1 cellular context compared by ENCODE assay signal in genomic region chr12:51905507-51906438, GRCh38.
TF ChIP-seq lines count a peak whose summit lies in the region.

No MANE protein-coding gene starts in this region.

TF ChIP-seq in K562, 482 proteins besides CTCF, POLR2A, EP300 and RAD21 (continued from another document and continues in another):
- TF ChIP-seq MCM2 (IDR thresholded peaks at IDR 0.05; ENCODE audit: low read depth) (no peak), HDGF (IDR thresholded peaks at IDR 0.05) (no peak), PYGO2 (tag; IDR thresholded peaks at IDR 0.05) (no peak), KLF16 (IDR thresholded peaks at IDR 0.05) (peak; percentile 69; the same call in 1 of the 2 replicates), AFF1 (IDR thresholded peaks at IDR 0.05; ENCODE audit: low read depth in 1 of 2, partially characterized antibody in 2 of 2) (peak in 1 of 2 experiments; percentile 54), NFIX (CRISPR knock-in tag; IDR thresholded peaks at IDR 0.05; ENCODE audit: low read depth) (no peak), ZNF224 (CRISPR knock-in tag; IDR thresholded peaks at IDR 0.05) (no peak), NR2F6 (CRISPR knock-in tag; IDR thresholded peaks at IDR 0.05) (no peak), SIN3A (IDR thresholded peaks at IDR 0.05; ENCODE audit: borderline replicate concordance in 2 of 2, control insufficient read depth in 1 of 2, low read depth in 2 of 2, low read length in 2 of 2) (no peak), ZNF121 (CRISPR knock-in tag; conservative IDR thresholded peaks at IDR 0.05) (no peak), PRPF4 (IDR thresholded peaks at IDR 0.05; ENCODE audit: insufficient read depth, low read depth, low read length, poor library complexity, severe bottlenecking) (no peak), ZNF696 (CRISPR knock-in tag; conservative IDR thresholded peaks at IDR 0.05) (no peak), CREB5 (CRISPR knock-in tag; IDR thresholded peaks at IDR 0.05) (no peak), NR0B1 (IDR thresholded peaks at IDR 0.05; ENCODE audit: partially characterized antibody) (no peak), ZNF589 (CRISPR knock-in tag; IDR thresholded peaks at IDR 0.05; ENCODE audit: low read depth) (no peak; the same call in 1 of the 2 replicates), ZNF785 (CRISPR knock-in tag; IDR thresholded peaks at IDR 0.05) (no peak), FOXM1 (IDR thresholded peaks at IDR 0.05; ENCODE audit: low read depth) (no peak), FOXM1 (CRISPR knock-in tag; IDR thresholded peaks at IDR 0.05; ENCODE audit: low read depth) (no peak), ERF (CRISPR knock-in tag; IDR thresholded peaks at IDR 0.05) (no peak), CREB3L1 (IDR thresholded peaks at IDR 0.05; ENCODE audit: borderline replicate concordance, low read depth) (no peak; the same call in 1 of the 2 replicates), ZNF41 (CRISPR knock-in tag; conservative IDR thresholded peaks at IDR 0.05) (no peak), CEBPZ (IDR thresholded peaks at IDR 0.05; ENCODE audit: borderline replicate concordance, low read depth, low read length) (no peak), NCOA6 (IDR thresholded peaks at IDR 0.05) (no peak), PRDM10 (IDR thresholded peaks at IDR 0.05; ENCODE audit: partially characterized antibody) (peak; percentile 9), GATA2 (CRISPR knock-in tag; IDR thresholded peaks at IDR 0.05) (no peak), ZBTB7A (IDR thresholded peaks at IDR 0.05; ENCODE audit: borderline replicate concordance, control insufficient read depth, low read depth, low read length) (peak; percentile 82; the same call in 1 of the 2 replicates), GABPA (tag; conservative IDR thresholded peaks at IDR 0.05; ENCODE audit: low read depth) (peak; percentile 77), TBL1XR1 (IDR thresholded peaks at IDR 0.05; ENCODE audit: low read length in 2 of 2) (peak; percentile 87 to 91; a peak in 3 of 4 replicates), TAF7 (tag; IDR thresholded peaks at IDR 0.05) (no peak), CBX2 (IDR thresholded peaks at IDR 0.05; ENCODE audit: insufficient read depth, low read length, poor library complexity, severe bottlenecking) (no peak), RBBP5 (IDR thresholded peaks at IDR 0.05; ENCODE audit: borderline replicate concordance, insufficient read depth, low read length, poor library complexity, severe bottlenecking) (no peak), NFE2 (IDR thresholded peaks at IDR 0.05; ENCODE audit: low read depth) (peak; percentile 42; the same call in 1 of the 2 replicates), PTTG1 (tag; IDR thresholded peaks at IDR 0.05; ENCODE audit: low read depth) (no peak), BACH1 (tag; IDR thresholded peaks at IDR 0.05) (no peak), NCOA1 (IDR thresholded peaks at IDR 0.05; ENCODE audit: low read depth) (no peak; the same call in 1 of the 2 replicates), ZNF23 (CRISPR knock-in tag; IDR thresholded peaks at IDR 0.05) (no peak), IRF2 (CRISPR knock-in tag; IDR thresholded peaks at IDR 0.05) (no peak), CBFA2T2 (conservative IDR thresholded peaks at IDR 0.05) (peak; percentile 78), ZFX (CRISPR knock-in tag; IDR thresholded peaks at IDR 0.05) (peak; percentile 69), CC2D1A (IDR thresholded peaks at IDR 0.05) (no peak; the same call in 1 of the 2 replicates), PHF21A (IDR thresholded peaks at IDR 0.05; ENCODE audit: borderline replicate concordance, low read depth) (peak; percentile 63; the same call in 1 of the 2 replicates), MEF2D (tag; conservative IDR thresholded peaks at IDR 0.05; ENCODE audit: low read depth) (no peak), ZNF644 (tag; IDR thresholded peaks at IDR 0.05; ENCODE audit: low read depth) (no peak), ZZZ3 (IDR thresholded peaks at IDR 0.05) (no peak), THRA (IDR thresholded peaks at IDR 0.05) (no peak), ESRRA (IDR thresholded peaks at IDR 0.05; ENCODE audit: borderline replicate concordance, low read depth) (peak; percentile 47; the same call in 1 of the 2 replicates), TCF3 (CRISPR knock-in tag; IDR thresholded peaks at IDR 0.05) (peak; percentile 69), ZNF124 (CRISPR knock-in tag; IDR thresholded peaks at IDR 0.05) (no peak), BRCA1 (IDR thresholded peaks at IDR 0.05) (no peak), BRCA1 (CRISPR knock-in tag; IDR thresholded peaks at IDR 0.05) (no peak), RNF219 (CRISPR knock-in tag; IDR thresholded peaks at IDR 0.05) (no peak), FOXA1 (IDR thresholded peaks at IDR 0.05; ENCODE audit: borderline replicate concordance) (no peak)
